Comparison of ENCODE assay signal across 10 cellular contexts in the genomic region with DNA sequence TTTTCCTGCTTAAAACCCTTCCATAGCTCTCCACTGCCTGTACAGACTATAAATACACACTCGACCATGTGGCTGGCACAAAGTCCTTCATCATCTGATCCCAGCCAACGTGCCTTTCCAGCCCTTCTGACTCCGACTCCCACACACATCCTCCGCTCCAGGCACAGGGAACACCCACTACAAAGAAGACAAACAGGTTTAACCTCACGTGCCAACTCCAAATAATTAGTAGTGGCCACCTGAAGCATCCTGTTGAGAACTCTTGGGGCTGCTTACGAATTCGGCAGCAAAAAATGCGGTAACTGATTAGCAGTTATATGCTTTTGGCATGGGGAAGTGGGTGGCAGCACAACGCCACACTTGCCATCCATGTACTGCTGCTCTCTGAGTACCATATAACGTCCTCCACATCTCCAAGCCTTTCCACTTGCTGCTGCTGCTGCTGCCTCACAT. TPM values are rescaled to one million over a fixed set of nuclear protein-coding genes. Genes with fewer than 3 reads are reported as not detected.
A peak's percentile ranks its signal among the peaks of the same experiment; 100 is the strongest.
DNase-seq lines count a peak whose midpoint lies in the region; ATAC-seq, FAIRE-seq and TF ChIP-seq lines count a peak whose summit lies in the region.
"Had no signal": no experiment of that assay in that cellular context is flagged by ENCODE, and none has a peak within 500 bp of the region (broad histone marks: within the 10 kb centered on the region; RNA-seq: fewer than 3 reads in every experiment).

No MANE protein-coding gene starts in this region.

- H3K79me2 ChIP-seq in endothelial cell of umbilical vein (ENCODE audit: control insufficient read depth, insufficient read depth, low read length): peaks cover 89% of the 10 kb centered on the region

- no peak for TF ChIP-seq CTCF in endothelial cell of umbilical vein (IDR thresholded peaks at IDR 0.05; ENCODE audit: extremely low read depth in 1 of 2, insufficient read depth in 1 of 2, low read depth in 1 of 2, low read length in 2 of 2)

- H3K27me3 ChIP-seq in endothelial cell of umbilical vein (ENCODE audit: control insufficient read depth in 2 of 2, insufficient read depth in 2 of 2, low read length in 2 of 2) (no peaks in the 10 kb centered on the region), aorta (ENCODE audit: control insufficient read depth in 1 of 2, insufficient read depth in 2 of 2, low read length in 1 of 2) (no peaks in the 10 kb centered on the region)

- no peak for TF ChIP-seq POLR2A in endothelial cell of umbilical vein (IDR thresholded peaks at IDR 0.05; ENCODE audit: low read depth, low read length)

- H3K9me1 ChIP-seq in endothelial cell of umbilical vein (replicated peaks; ENCODE audit: control insufficient read depth, extremely low read depth, insufficient read depth, low read length): no peaks in the 10 kb centered on the region

- H3K27ac ChIP-seq in endothelial cell of umbilical vein (ENCODE audit: insufficient read depth, low read depth, low read length): no peak overlapping the region
- peak overlapping the region; percentile 0 to 11 for H3K27ac ChIP-seq in aorta (ENCODE audit: low read depth in 1 of 2, low read length in 2 of 2)
- H3K27ac ChIP-seq: A549 had no signal

- POLR2A ChIA-PET in endothelial cell of umbilical vein (lab: Charles Lee): no interaction called here

- H4K20me1 ChIP-seq in endothelial cell of umbilical vein (replicated peaks; ENCODE audit: control insufficient read depth, extremely low read depth, insufficient read depth, low read length): no peaks in the 10 kb centered on the region

- ATAC-seq in aorta (ENCODE audit: low FRiP score): peak; percentile 86
- ATAC-seq: A549, GM12878 had no signal

- DNase-seq in NCI-H2081 (lab: John Stamatoyannopoulos, UW) (peak; percentile 10 to 69), NCI-H2081 treated with DMSO at 0.1 percent for 48 hours (lab: John Stamatoyannopoulos, UW) (no peak), endothelial cell of umbilical vein (ENCODE audit: low read depth, low spot score) (peak; percentile 54), lung microvascular endothelial cell (ENCODE audit: low read depth in 2 of 2) (peak; percentile 57 to 87), aorta (peak in 1 of 2 donors; percentile 63), NCI-H1436 (lab: John Stamatoyannopoulos, UW) (no peak), middle frontal gyrus (ENCODE audit: extremely low spot score, low spot score) (no peak), germinal center (ENCODE audit: low spot score) (no peak)

- BruUV-seq in endothelial cell of umbilical vein (replicated peaks; lab: Mats Ljungman, UMichigan): no TSS peak

- H3K4me3 ChIP-seq in endothelial cell of umbilical vein (replicated peaks in 1 of 3; ENCODE audit: insufficient read depth in 1 of 3, low read depth in 1 of 3, low read length in 3 of 3): no peak overlapping the region
- H3K4me3 ChIP-seq in aorta (ENCODE audit: low read length in 2 of 2): no peak overlapping the region
- H3K4me3 ChIP-seq: A549, GM12878 had no signal

- FAIRE-seq in endothelial cell of umbilical vein (lab: Jason Lieb, UNC): no peak
- FAIRE-seq: A549, GM12878 had no signal

- H3K9me3 ChIP-seq in endothelial cell of umbilical vein (replicated peaks; ENCODE audit: control insufficient read depth, insufficient read depth, low read length) (no peaks in the 10 kb centered on the region), aorta (ENCODE audit: control insufficient read depth, low read length) (no peaks in the 10 kb centered on the region)
- H3K9me3 ChIP-seq: A549 had no signal

- no peak overlapping the region for H3K9ac ChIP-seq in endothelial cell of umbilical vein (replicated peaks; ENCODE audit: extremely low read depth, insufficient read depth, low read length)

- CTCF ChIA-PET in endothelial cell of umbilical vein (lab: Charles Lee): interaction anchor here (1.2 kb wide), 1 partner anchor 318 kb away, joined by 3 read pairs; no protein-coding TSS in a partner anchor

- H3K4me1 ChIP-seq in endothelial cell of umbilical vein (ENCODE audit: control insufficient read depth, extremely low read depth, insufficient read depth, low read length) (peaks cover 14% of the 10 kb centered on the region), aorta (ENCODE audit: control insufficient read depth in 1 of 2, insufficient read depth in 2 of 2, low read length in 2 of 2) (no peaks in the 10 kb centered on the region)

- dilution Hi-C loops in endothelial cell of umbilical vein (cut with MboI; ENCODE audit: extremely low pct_ligation_motif_present, low sequenced_read_pairs): no loop called here

- peaks cover 0 to 2% of the 10 kb centered on the region in 2 experiments for H3K36me3 ChIP-seq in endothelial cell of umbilical vein (ENCODE audit: control insufficient read depth in 2 of 2, extremely low read depth in 1 of 2, insufficient read depth in 2 of 2, low read length in 2 of 2)
- H3K36me3 ChIP-seq in aorta (ENCODE audit: control insufficient read depth in 1 of 2, insufficient read depth in 2 of 2, low read length in 1 of 2): no peaks in the 10 kb centered on the region

- no peak overlapping the region for H2AFZ ChIP-seq in endothelial cell of umbilical vein (ENCODE audit: low read depth, low read length)

- WGBS in aorta, 2 donors: 5 to 6% methylated on average over 10 of the region's 10 CpGs

- H3K4me2 ChIP-seq in endothelial cell of umbilical vein (ENCODE audit: insufficient read depth, low read length): no peak overlapping the region
- H3K4me2 ChIP-seq: A549 had no signal

- intact Hi-C loops in endothelial cell of umbilical vein (cut with micrococcal nuclease) (no loop called here), aorta (cut with DNase I) (no loop called here)

TF ChIP-seq in endothelial cell of umbilical vein, 7 proteins besides CTCF, POLR2A, EP300 and RAD21:
- TF ChIP-seq EZH2 (IDR thresholded peaks at IDR 0.05; ENCODE audit: borderline replicate concordance, low read depth, low read length, severe bottlenecking) (no peak), GATA2 (IDR thresholded peaks at IDR 0.05; ENCODE audit: insufficient read depth, insufficient read length, low read depth, low read length) (no peak), JUN (IDR thresholded peaks at IDR 0.05; ENCODE audit: borderline replicate concordance, insufficient read depth, insufficient read length, low read depth) (no peak), FOS (IDR thresholded peaks at IDR 0.05; ENCODE audit: borderline replicate concordance, insufficient read depth, low read length) (no peak), MAX (IDR thresholded peaks at IDR 0.05; ENCODE audit: insufficient read depth, insufficient read length) (no peak), POLR2AphosphoS5 (IDR thresholded peaks at IDR 0.05; ENCODE audit: insufficient read depth, low read depth, low read length) (no peak), MYC (IDR thresholded peaks at IDR 0.05; ENCODE audit: low read depth, low read length) (no peak)

RNA-seq across cellular contexts. Expression of gene SPIRE1, which starts 12.1 kb away (rescaled TPM):
- 44.0 and 44.8 TPM in 2 replicates for total RNA-seq in endothelial cell of umbilical vein
- 10.2 and 13.1 TPM in 2 replicates for polyA plus RNA-seq in endothelial cell of umbilical vein
- polyA plus RNA-seq in endothelial cell of umbilical vein (2011; cell fraction: cytosol; rRNA removed): 12.4 and 14.1 TPM in 2 replicates
- polyA plus RNA-seq in endothelial cell of umbilical vein (2011; cell fraction: nucleus; rRNA removed): 42.2 and 51.2 TPM in 2 replicates
- 26.0 and 41.7 TPM in 2 replicates for polyA plus RNA-seq in endothelial cell of umbilical vein (2012)
- polyA minus RNA-seq in endothelial cell of umbilical vein: 28.7 and 32.5 TPM in 2 replicates
- polyA minus RNA-seq in endothelial cell of umbilical vein (2011; cell fraction: cytosol; rRNA and poly(A)+ RNA removed): 20.0 TPM
- 26.8 and 41.9 TPM in 2 replicates for polyA minus RNA-seq in endothelial cell of umbilical vein (2011; cell fraction: nucleus; rRNA and poly(A)+ RNA removed)
- total RNA-seq in lung microvascular endothelial cell: 13.7 and 14.2 TPM in 2 replicates
- total RNA-seq in aorta: 10 to 100 TPM; 41.4 to 48.5 TPM
- 10 to 100 TPM; 14.9 to 15.0 TPM for polyA plus RNA-seq in aorta

RNA-seq across cellular contexts. Expression of gene CEP76, which starts 56.7 kb away (rescaled TPM):
- total RNA-seq in endothelial cell of umbilical vein: 8.6 and 8.8 TPM in 2 replicates
- polyA plus RNA-seq in endothelial cell of umbilical vein: 4.7 and 5.8 TPM in 2 replicates
- 7.8 and 8.5 TPM in 2 replicates for polyA plus RNA-seq in endothelial cell of umbilical vein (2011; cell fraction: cytosol; rRNA removed)
- 13.1 TPM in 2 replicates for polyA plus RNA-seq in endothelial cell of umbilical vein (2011; cell fraction: nucleus; rRNA removed)
- 4.7 and 6.9 TPM in 2 replicates for polyA plus RNA-seq in endothelial cell of umbilical vein (2012)
- polyA minus RNA-seq in endothelial cell of umbilical vein: 7.5 and 15.1 TPM in 2 replicates
- polyA minus RNA-seq in endothelial cell of umbilical vein (2011; cell fraction: cytosol; rRNA and poly(A)+ RNA removed): 7.1 TPM
- polyA minus RNA-seq in endothelial cell of umbilical vein (2011; cell fraction: nucleus; rRNA and poly(A)+ RNA removed): 5.2 and 10.0 TPM in 2 replicates
- 9.8 and 12.3 TPM in 2 replicates for total RNA-seq in lung microvascular endothelial cell
- total RNA-seq in aorta: 1 to 10 TPM; 3.9 to 7.3 TPM
- polyA plus RNA-seq in aorta: 1 to 10 TPM; 2.6 to 2.8 TPM

RNA-seq across cellular contexts. Expression of gene PSMG2, which starts 57.1 kb away (rescaled TPM):
- total RNA-seq in endothelial cell of umbilical vein (71.0 and 72.3 TPM in 2 replicates), lung microvascular endothelial cell (52.6 and 68.4 TPM in 2 replicates), aorta (10 to 100 TPM; 53.9 to 62.0 TPM)
- polyA plus RNA-seq in endothelial cell of umbilical vein (36.1 and 42.0 TPM in 2 replicates), aorta (10 to 100 TPM; 82.1 to 94.0 TPM)
- polyA plus RNA-seq in endothelial cell of umbilical vein (2011; cell fraction: cytosol; rRNA removed): 50.5 TPM in 2 replicates
- 37.4 and 38.4 TPM in 2 replicates for polyA plus RNA-seq in endothelial cell of umbilical vein (2011; cell fraction: nucleus; rRNA removed)
- polyA plus RNA-seq in endothelial cell of umbilical vein (2012): 52.5 and 71.1 TPM in 2 replicates
- polyA minus RNA-seq in endothelial cell of umbilical vein: 46.7 and 61.5 TPM in 2 replicates
- polyA minus RNA-seq in endothelial cell of umbilical vein (2011; cell fraction: cytosol; rRNA and poly(A)+ RNA removed): 58.3 TPM
- 19.3 and 20.9 TPM in 2 replicates for polyA minus RNA-seq in endothelial cell of umbilical vein (2011; cell fraction: nucleus; rRNA and poly(A)+ RNA removed)

Comparison
In these comparisons a context has a peak if more than half of its experiments do, and no peak if none do; other contexts are left out.
1. DNase-seq: peak in NCI-H2081 (2 of 2), endothelial cell of umbilical vein (single experiment) and lung microvascular endothelial cell (2 of 2); none in NCI-H2081 treated with DMSO at 0.1 percent for 48 hours (single experiment), NCI-H1436 (single experiment), middle frontal gyrus (single experiment) and germinal center (single experiment).